Comparison of ENCODE assay signal across 1 cellular context in the genomic region with DNA sequence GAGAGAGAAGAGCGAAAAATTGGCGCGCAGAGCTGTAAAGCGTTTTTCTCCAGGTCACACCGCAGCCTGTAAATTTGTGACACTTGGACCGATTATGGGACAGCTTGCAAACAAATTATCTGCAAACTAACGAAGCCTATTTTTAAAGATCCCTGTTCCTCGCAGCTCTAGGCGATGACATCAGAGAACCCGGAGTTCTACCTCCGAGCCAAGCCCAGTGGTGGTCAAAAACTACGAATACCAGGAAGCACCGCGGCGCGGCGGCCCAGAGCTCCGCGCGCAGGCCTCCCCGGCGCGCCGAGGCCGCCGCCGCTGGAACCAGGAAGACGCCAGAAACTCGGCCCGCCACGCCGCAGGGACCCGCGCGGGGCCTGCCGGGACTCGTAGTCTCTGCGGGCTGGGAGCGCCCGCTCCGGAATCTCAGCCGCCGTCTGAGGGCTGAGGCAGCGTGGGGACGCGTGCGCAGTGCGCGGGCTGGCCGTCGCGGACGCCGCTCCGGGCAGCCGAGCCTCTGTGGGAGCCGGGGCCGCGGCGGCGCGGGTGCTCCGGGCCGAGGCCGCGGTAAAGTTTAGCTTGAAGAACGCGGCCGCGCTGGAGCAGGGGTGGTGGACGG.
TF ChIP-seq lines count a peak whose summit lies in the region.

TSS of gene PLEKHA1 (plus strand) at position 463 of the 613 bp plus-strand sequence. CDS start 18,493 bp downstream, outside the sequence.

TF ChIP-seq in HEK293, 187 proteins besides CTCF, POLR2A, EP300 and RAD21 (continued from another document and continues in another):
- TF ChIP-seq, protein P1, sequence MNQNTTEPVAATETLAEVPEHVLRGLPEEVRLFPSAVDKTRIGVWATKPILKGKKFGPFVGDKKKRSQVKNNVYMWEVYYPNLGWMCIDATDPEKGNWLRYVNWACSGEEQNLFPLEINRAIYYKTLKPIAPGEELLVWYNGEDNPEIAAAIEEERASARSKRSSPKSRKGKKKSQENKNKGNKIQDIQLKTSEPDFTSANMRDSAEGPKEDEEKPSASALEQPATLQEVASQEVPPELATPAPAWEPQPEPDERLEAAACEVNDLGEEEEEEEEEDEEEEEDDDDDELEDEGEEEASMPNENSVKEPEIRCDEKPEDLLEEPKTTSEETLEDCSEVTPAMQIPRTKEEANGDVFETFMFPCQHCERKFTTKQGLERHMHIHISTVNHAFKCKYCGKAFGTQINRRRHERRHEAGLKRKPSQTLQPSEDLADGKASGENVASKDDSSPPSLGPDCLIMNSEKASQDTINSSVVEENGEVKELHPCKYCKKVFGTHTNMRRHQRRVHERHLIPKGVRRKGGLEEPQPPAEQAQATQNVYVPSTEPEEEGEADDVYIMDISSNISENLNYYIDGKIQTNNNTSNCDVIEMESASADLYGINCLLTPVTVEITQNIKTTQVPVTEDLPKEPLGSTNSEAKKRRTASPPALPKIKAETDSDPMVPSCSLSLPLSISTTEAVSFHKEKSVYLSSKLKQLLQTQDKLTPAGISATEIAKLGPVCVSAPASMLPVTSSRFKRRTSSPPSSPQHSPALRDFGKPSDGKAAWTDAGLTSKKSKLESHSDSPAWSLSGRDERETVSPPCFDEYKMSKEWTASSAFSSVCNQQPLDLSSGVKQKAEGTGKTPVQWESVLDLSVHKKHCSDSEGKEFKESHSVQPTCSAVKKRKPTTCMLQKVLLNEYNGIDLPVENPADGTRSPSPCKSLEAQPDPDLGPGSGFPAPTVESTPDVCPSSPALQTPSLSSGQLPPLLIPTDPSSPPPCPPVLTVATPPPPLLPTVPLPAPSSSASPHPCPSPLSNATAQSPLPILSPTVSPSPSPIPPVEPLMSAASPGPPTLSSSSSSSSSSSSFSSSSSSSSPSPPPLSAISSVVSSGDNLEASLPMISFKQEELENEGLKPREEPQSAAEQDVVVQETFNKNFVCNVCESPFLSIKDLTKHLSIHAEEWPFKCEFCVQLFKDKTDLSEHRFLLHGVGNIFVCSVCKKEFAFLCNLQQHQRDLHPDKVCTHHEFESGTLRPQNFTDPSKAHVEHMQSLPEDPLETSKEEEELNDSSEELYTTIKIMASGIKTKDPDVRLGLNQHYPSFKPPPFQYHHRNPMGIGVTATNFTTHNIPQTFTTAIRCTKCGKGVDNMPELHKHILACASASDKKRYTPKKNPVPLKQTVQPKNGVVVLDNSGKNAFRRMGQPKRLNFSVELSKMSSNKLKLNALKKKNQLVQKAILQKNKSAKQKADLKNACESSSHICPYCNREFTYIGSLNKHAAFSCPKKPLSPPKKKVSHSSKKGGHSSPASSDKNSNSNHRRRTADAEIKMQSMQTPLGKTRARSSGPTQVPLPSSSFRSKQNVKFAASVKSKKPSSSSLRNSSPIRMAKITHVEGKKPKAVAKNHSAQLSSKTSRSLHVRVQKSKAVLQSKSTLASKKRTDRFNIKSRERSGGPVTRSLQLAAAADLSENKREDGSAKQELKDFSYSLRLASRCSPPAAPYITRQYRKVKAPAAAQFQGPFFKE (tag by site-specific recombination; IDR thresholded peaks at IDR 0.05; ENCODE audit: borderline replicate concordance), result no peak
- TF ChIP-seq ATF2 (tag by site-specific recombination; IDR thresholded peaks at IDR 0.05; ENCODE audit: low read depth), result peak; percentile 54; the same call in 1 of the 2 replicates
- TF ChIP-seq ZNF121 (tag by site-specific recombination; IDR thresholded peaks at IDR 0.05), result no peak
- TF ChIP-seq HOXD13 (CRISPR knock-in tag; IDR thresholded peaks at IDR 0.05; ENCODE audit: borderline replicate concordance), result no peak
- no peak for TF ChIP-seq ZNF670 (tag by site-specific recombination; IDR thresholded peaks at IDR 0.05; ENCODE audit: low read depth)
- TF ChIP-seq ZBTB6 (tag by site-specific recombination; IDR thresholded peaks at IDR 0.05), result peak; percentile 38; the same call in 1 of the 2 replicates
- no peak for TF ChIP-seq ZNF548 (tag by site-specific recombination; IDR thresholded peaks at IDR 0.05)
- no peak for TF ChIP-seq ZNF174 (tag by site-specific recombination; IDR thresholded peaks at IDR 0.05)
- TF ChIP-seq ZNF501 (tag by site-specific recombination; IDR thresholded peaks at IDR 0.05), result no peak
- TF ChIP-seq, protein P2, sequence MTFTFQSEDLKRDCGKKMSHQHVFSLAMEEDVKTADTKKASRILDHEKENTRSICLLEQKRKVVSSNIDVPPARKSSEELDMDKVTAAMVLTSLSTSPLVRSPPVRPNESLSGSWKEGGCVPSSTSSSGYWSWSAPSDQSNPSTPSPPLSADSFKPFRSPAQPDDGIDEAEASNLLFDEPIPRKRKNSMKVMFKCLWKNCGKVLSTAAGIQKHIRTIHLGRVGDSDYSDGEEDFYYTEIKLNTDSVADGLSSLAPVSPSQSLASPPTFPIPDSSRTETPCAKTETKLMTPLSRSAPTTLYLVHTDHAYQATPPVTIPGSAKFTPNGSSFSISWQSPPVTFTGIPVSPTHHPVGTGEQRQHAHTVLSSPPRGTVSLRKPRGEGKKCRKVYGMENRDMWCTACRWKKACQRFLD (tag by site-specific recombination; IDR thresholded peaks at IDR 0.05), result no peak
- TF ChIP-seq ZNF2 (tag by site-specific recombination; IDR thresholded peaks at IDR 0.05), result no peak; the same call in 1 of the 2 replicates
- TF ChIP-seq ZFP69B (tag by site-specific recombination; IDR thresholded peaks at IDR 0.05), result no peak
- TF ChIP-seq ZNF561 (tag by site-specific recombination; IDR thresholded peaks at IDR 0.05; ENCODE audit: borderline replicate concordance), result peak; percentile 74; the same call in 1 of the 2 replicates
- no peak for TF ChIP-seq ZNF292 (tag by site-specific recombination; IDR thresholded peaks at IDR 0.05; ENCODE audit: borderline replicate concordance, low read depth)
- TF ChIP-seq, protein P3, sequence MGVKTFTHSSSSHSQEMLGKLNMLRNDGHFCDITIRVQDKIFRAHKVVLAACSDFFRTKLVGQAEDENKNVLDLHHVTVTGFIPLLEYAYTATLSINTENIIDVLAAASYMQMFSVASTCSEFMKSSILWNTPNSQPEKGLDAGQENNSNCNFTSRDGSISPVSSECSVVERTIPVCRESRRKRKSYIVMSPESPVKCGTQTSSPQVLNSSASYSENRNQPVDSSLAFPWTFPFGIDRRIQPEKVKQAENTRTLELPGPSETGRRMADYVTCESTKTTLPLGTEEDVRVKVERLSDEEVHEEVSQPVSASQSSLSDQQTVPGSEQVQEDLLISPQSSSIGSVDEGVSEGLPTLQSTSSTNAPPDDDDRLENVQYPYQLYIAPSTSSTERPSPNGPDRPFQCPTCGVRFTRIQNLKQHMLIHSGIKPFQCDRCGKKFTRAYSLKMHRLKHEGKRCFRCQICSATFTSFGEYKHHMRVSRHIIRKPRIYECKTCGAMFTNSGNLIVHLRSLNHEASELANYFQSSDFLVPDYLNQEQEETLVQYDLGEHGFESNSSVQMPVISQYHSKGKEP (tag by site-specific recombination; IDR thresholded peaks at IDR 0.05), result 0 out of 2 replicates have a peak, but pooled peaks have one; percentile 8
- TF ChIP-seq, protein P4, sequence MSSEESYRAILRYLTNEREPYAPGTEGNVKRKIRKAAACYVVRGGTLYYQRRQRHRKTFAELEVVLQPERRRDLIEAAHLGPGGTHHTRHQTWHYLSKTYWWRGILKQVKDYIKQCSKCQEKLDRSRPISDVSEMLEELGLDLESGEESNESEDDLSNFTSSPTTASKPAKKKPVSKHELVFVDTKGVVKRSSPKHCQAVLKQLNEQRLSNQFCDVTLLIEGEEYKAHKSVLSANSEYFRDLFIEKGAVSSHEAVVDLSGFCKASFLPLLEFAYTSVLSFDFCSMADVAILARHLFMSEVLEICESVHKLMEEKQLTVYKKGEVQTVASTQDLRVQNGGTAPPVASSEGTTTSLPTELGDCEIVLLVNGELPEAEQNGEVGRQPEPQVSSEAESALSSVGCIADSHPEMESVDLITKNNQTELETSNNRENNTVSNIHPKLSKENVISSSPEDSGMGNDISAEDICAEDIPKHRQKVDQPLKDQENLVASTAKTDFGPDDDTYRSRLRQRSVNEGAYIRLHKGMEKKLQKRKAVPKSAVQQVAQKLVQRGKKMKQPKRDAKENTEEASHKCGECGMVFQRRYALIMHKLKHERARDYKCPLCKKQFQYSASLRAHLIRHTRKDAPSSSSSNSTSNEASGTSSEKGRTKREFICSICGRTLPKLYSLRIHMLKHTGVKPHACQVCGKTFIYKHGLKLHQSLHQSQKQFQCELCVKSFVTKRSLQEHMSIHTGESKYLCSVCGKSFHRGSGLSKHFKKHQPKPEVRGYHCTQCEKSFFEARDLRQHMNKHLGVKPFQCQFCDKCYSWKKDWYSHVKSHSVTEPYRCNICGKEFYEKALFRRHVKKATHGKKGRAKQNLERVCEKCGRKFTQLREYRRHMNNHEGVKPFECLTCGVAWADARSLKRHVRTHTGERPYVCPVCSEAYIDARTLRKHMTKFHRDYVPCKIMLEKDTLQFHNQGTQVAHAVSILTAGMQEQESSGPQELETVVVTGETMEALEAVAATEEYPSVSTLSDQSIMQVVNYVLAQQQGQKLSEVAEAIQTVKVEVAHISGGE (tag by site-specific recombination; conservative IDR thresholded peaks at IDR 0.05; ENCODE audit: low read depth), result peak; percentile 60
- no peak for TF ChIP-seq ZNF221 (tag by site-specific recombination; IDR thresholded peaks at IDR 0.05; ENCODE audit: borderline replicate concordance)
- TF ChIP-seq, protein P5, sequence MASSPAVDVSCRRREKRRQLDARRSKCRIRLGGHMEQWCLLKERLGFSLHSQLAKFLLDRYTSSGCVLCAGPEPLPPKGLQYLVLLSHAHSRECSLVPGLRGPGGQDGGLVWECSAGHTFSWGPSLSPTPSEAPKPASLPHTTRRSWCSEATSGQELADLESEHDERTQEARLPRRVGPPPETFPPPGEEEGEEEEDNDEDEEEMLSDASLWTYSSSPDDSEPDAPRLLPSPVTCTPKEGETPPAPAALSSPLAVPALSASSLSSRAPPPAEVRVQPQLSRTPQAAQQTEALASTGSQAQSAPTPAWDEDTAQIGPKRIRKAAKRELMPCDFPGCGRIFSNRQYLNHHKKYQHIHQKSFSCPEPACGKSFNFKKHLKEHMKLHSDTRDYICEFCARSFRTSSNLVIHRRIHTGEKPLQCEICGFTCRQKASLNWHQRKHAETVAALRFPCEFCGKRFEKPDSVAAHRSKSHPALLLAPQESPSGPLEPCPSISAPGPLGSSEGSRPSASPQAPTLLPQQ (tag by site-specific recombination; IDR thresholded peaks at IDR 0.05), result no peak
- no peak for TF ChIP-seq OVOL3 (tag by site-specific recombination; IDR thresholded peaks at IDR 0.05)
- TF ChIP-seq ZNF777 (tag by site-specific recombination; IDR thresholded peaks at IDR 0.05; ENCODE audit: borderline replicate concordance), result no peak
- no peak for TF ChIP-seq SCRT2 (tag by site-specific recombination; IDR thresholded peaks at IDR 0.05)
- peak; percentile 61; the same call in 1 of the 2 replicates for TF ChIP-seq ZNF629 (tag by site-specific recombination; IDR thresholded peaks at IDR 0.05)
- TF ChIP-seq, protein P6, sequence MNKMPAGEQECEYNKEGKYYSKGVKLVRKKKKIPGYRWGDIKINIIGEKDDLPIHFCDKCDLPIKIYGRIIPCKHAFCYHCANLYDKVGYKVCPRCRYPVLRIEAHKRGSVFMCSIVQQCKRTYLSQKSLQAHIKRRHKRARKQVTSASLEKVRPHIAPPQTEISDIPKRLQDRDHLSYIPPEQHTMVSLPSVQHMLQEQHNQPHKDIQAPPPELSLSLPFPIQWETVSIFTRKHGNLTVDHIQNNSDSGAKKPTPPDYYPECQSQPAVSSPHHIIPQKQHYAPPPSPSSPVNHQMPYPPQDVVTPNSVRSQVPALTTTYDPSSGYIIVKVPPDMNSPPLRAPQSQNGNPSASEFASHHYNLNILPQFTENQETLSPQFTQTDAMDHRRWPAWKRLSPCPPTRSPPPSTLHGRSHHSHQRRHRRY (tag by site-specific recombination; IDR thresholded peaks at IDR 0.05), result no peak
- TF ChIP-seq, protein P7, sequence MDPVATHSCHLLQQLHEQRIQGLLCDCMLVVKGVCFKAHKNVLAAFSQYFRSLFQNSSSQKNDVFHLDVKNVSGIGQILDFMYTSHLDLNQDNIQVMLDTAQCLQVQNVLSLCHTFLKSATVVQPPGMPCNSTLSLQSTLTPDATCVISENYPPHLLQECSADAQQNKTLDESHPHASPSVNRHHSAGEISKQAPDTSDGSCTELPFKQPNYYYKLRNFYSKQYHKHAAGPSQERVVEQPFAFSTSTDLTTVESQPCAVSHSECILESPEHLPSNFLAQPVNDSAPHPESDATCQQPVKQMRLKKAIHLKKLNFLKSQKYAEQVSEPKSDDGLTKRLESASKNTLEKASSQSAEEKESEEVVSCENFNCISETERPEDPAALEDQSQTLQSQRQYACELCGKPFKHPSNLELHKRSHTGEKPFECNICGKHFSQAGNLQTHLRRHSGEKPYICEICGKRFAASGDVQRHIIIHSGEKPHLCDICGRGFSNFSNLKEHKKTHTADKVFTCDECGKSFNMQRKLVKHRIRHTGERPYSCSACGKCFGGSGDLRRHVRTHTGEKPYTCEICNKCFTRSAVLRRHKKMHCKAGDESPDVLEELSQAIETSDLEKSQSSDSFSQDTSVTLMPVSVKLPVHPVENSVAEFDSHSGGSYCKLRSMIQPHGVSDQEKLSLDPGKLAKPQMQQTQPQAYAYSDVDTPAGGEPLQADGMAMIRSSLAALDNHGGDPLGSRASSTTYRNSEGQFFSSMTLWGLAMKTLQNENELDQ (tag by site-specific recombination; IDR thresholded peaks at IDR 0.05; ENCODE audit: low read depth), result no peak
- no peak for TF ChIP-seq YY2 (tag by site-specific recombination; IDR thresholded peaks at IDR 0.05)
- TF ChIP-seq ZBTB26 (tag by site-specific recombination; optimal IDR thresholded peaks at IDR 0.05), result no peak
- TF ChIP-seq ZNF549 (tag by site-specific recombination; IDR thresholded peaks at IDR 0.05), result no peak
- TF ChIP-seq ZNF324 (tag by site-specific recombination; IDR thresholded peaks at IDR 0.05), result no peak
- no peak for TF ChIP-seq ZSCAN16 (tag by site-specific recombination; IDR thresholded peaks at IDR 0.05)
- no peak for TF ChIP-seq ZNF433 (tag by site-specific recombination; IDR thresholded peaks at IDR 0.05; ENCODE audit: low read depth)
